Comparison of ENCODE assay signal across 1 cellular context in the genomic region with DNA sequence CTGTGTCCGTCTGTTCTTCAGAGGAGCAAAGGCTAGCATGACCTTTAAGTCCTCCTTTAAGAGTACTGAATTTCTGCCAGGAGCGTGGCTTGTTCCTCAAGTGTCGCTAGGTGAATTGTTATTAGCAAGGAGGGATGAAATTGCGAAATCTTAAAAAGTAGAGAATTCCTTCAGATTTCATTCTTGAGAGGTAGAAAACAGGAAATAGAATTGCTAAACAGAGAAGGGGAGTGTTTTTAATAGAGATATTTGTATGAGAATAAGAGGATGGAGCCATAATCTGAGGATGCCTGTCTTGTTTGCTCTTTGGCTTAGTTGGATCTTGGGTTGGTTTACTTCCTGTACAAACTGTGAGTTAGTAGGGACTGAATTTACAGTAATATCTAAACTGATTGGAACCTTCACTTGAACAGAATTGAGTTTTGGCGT.
TF ChIP-seq lines count a peak whose summit lies in the region.

No MANE protein-coding gene starts in this region.

TF ChIP-seq in GM23338, 12 proteins besides CTCF, POLR2A, EP300 and RAD21:
- TF ChIP-seq, protein P1, sequence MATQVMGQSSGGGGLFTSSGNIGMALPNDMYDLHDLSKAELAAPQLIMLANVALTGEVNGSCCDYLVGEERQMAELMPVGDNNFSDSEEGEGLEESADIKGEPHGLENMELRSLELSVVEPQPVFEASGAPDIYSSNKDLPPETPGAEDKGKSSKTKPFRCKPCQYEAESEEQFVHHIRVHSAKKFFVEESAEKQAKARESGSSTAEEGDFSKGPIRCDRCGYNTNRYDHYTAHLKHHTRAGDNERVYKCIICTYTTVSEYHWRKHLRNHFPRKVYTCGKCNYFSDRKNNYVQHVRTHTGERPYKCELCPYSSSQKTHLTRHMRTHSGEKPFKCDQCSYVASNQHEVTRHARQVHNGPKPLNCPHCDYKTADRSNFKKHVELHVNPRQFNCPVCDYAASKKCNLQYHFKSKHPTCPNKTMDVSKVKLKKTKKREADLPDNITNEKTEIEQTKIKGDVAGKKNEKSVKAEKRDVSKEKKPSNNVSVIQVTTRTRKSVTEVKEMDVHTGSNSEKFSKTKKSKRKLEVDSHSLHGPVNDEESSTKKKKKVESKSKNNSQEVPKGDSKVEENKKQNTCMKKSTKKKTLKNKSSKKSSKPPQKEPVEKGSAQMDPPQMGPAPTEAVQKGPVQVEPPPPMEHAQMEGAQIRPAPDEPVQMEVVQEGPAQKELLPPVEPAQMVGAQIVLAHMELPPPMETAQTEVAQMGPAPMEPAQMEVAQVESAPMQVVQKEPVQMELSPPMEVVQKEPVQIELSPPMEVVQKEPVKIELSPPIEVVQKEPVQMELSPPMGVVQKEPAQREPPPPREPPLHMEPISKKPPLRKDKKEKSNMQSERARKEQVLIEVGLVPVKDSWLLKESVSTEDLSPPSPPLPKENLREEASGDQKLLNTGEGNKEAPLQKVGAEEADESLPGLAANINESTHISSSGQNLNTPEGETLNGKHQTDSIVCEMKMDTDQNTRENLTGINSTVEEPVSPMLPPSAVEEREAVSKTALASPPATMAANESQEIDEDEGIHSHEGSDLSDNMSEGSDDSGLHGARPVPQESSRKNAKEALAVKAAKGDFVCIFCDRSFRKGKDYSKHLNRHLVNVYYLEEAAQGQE (IDR thresholded peaks at IDR 0.05; ENCODE audit: unreplicated experiment), result no peak
- no peak for TF ChIP-seq EZH2 (IDR thresholded peaks at IDR 0.05; ENCODE audit: low read depth, unreplicated experiment)
- TF ChIP-seq EZH2phosphoT487 (IDR thresholded peaks at IDR 0.05; ENCODE audit: unreplicated experiment), result no peak
- TF ChIP-seq, protein P2, sequence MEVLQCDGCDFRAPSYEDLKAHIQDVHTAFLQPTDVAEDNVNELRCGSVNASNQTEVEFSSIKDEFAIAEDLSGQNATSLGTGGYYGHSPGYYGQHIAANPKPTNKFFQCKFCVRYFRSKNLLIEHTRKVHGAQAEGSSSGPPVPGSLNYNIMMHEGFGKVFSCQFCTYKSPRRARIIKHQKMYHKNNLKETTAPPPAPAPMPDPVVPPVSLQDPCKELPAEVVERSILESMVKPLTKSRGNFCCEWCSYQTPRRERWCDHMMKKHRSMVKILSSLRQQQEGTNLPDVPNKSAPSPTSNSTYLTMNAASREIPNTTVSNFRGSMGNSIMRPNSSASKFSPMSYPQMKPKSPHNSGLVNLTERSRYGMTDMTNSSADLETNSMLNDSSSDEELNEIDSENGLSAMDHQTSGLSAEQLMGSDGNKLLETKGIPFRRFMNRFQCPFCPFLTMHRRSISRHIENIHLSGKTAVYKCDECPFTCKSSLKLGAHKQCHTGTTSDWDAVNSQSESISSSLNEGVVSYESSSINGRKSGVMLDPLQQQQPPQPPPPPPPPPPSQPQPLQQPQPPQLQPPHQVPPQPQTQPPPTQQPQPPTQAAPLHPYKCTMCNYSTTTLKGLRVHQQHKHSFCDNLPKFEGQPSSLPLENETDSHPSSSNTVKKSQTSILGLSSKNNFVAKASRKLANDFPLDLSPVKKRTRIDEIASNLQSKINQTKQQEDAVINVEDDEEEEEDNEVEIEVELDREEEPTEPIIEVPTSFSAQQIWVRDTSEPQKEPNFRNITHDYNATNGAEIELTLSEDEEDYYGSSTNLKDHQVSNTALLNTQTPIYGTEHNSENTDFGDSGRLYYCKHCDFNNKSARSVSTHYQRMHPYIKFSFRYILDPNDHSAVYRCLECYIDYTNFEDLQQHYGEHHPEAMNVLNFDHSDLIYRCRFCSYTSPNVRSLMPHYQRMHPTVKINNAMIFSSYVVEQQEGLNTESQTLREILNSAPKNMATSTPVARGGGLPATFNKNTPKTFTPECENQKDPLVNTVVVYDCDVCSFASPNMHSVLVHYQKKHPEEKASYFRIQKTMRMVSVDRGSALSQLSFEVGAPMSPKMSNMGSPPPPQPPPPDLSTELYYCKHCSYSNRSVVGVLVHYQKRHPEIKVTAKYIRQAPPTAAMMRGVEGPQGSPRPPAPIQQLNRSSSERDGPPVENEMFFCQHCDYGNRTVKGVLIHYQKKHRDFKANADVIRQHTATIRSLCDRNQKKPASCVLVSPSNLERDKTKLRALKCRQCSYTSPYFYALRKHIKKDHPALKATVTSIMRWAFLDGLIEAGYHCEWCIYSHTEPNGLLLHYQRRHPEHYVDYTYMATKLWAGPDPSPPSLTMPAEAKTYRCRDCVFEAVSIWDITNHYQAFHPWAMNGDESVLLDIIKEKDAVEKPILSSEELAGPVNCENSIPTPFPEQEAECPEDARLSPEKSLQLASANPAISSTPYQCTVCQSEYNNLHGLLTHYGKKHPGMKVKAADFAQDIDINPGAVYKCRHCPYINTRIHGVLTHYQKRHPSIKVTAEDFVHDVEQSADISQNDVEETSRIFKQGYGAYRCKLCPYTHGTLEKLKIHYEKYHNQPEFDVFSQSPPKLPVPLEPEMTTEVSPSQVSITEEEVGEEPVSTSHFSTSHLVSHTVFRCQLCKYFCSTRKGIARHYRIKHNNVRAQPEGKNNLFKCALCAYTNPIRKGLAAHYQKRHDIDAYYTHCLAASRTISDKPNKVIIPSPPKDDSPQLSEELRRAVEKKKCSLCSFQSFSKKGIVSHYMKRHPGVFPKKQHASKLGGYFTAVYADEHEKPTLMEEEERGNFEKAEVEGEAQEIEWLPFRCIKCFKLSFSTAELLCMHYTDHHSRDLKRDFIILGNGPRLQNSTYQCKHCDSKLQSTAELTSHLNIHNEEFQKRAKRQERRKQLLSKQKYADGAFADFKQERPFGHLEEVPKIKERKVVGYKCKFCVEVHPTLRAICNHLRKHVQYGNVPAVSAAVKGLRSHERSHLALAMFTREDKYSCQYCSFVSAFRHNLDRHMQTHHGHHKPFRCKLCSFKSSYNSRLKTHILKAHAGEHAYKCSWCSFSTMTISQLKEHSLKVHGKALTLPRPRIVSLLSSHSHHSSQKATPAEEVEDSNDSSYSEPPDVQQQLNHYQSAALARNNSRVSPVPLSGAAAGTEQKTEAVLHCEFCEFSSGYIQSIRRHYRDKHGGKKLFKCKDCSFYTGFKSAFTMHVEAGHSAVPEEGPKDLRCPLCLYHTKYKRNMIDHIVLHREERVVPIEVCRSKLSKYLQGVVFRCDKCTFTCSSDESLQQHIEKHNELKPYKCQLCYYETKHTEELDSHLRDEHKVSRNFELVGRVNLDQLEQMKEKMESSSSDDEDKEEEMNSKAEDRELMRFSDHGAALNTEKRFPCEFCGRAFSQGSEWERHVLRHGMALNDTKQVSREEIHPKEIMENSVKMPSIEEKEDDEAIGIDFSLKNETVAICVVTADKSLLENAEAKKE (CRISPR knock-in tag; IDR thresholded peaks at IDR 0.05), result no peak
- TF ChIP-seq CREB1 (CRISPR knock-in tag; IDR thresholded peaks at IDR 0.05; ENCODE audit: low read depth), result no peak
- TF ChIP-seq NANOG (IDR thresholded peaks at IDR 0.05; ENCODE audit: borderline replicate concordance), result no peak
- TF ChIP-seq STAT1 (IDR thresholded peaks at IDR 0.05; ENCODE audit: unreplicated experiment), result no peak
- TF ChIP-seq POLR2AphosphoS5 (IDR thresholded peaks at IDR 0.05; ENCODE audit: low read depth), result no peak
- TF ChIP-seq JUNB (IDR thresholded peaks at IDR 0.05; ENCODE audit: unreplicated experiment), result no peak
- no peak for TF ChIP-seq ZNF114 (CRISPR knock-in tag; IDR thresholded peaks at IDR 0.05)
TF ChIP-seq in GM23338: peak in this region for 0.
